16 cellular contexts compared by ENCODE assay signal in the genomic region with DNA sequence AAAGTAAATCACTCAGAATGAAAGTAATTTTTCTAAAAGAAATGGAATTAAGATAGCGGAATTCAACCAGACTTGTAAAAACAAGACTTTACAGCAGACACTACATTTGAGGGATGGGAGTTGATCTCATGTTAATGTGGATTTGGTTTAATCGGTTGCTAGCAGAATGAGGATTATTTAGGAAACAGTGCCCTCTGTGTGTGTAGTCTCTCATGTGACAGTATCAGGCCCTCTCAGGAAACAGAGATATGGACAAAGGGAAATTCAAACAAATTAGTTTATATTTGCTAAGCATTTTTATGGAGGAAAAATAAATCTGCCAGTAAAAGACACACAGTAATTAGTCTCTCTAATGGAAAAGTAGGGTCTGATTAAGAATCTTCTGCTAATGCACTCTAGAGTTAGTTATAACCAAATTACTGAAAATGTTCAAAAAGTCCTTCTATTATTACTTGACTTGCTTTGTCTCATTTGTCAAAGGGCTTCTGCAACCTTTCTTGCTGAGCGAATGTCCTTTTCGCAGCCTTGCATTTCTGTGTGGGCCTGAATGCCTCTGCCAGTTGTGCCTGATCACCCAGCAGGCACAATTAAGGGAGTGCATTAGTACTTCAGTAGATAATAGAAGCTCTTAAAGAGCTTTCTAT.
DNase-seq lines count a peak whose midpoint lies in the region; ATAC-seq, FAIRE-seq and TF ChIP-seq lines count a peak whose summit lies in the region.
"Had no signal": no experiment of that assay in that cellular context is flagged by ENCODE, and none has a peak within 500 bp of the region (broad histone marks: within the 10 kb centered on the region; RNA-seq: fewer than 3 reads in every experiment).

No MANE protein-coding gene starts in this region.

- H3K4me1 Mint-ChIP-seq in nephron, result peaks cover 7% of the 10 kb centered on the region
- H3K4me1 Mint-ChIP-seq in CD8-positive, alpha-beta T cell (ENCODE audit: low read depth), result no peaks in the 10 kb centered on the region
- H3K4me1 Mint-ChIP-seq: CD4-positive, CD25-positive, alpha-beta regulatory T cell had no signal

- peak; percentile 40 for TF ChIP-seq CTCF in D721Med (IDR thresholded peaks at IDR 0.05; ENCODE audit: insufficient read depth, missing control alignments)
- peak in 2 of 3 experiments; percentile 28 to 31 for TF ChIP-seq CTCF in nephron (IDR thresholded peaks at IDR 0.05; ENCODE audit: unreplicated experiment in 3 of 3)
- TF ChIP-seq CTCF in CD8-positive, alpha-beta T cell (IDR thresholded peaks at IDR 0.05), result no peak

- H3K27me3 Mint-ChIP-seq in nephron (ENCODE audit: low read depth), result no peaks in the 10 kb centered on the region
- H3K27me3 Mint-ChIP-seq in CD8-positive, alpha-beta T cell (ENCODE audit: low read depth), result no peaks in the 10 kb centered on the region
- H3K27me3 Mint-ChIP-seq: activated naive CD8-positive, alpha-beta T cell; CD4-positive, CD25-positive, alpha-beta regulatory T cell had no signal

- POLR2A ChIA-PET in CD8-positive, alpha-beta T cell (lab: Charles Lee), result no interaction called here

- ATAC-seq in CD8-positive, alpha-beta T cell, result no peak
- ATAC-seq: mucosa of descending colon had no signal

- no peaks in the 10 kb centered on the region for H3K9me3 ChIP-seq in CD8-positive, alpha-beta T cell (ENCODE audit: low read length)
- H3K9me3 ChIP-seq: mucosa of descending colon, right lobe of liver had no signal

- no peaks in the 10 kb centered on the region for H3K36me3 Mint-ChIP-seq in nephron (ENCODE audit: low read depth)
- no peaks in the 10 kb centered on the region for H3K36me3 Mint-ChIP-seq in CD8-positive, alpha-beta T cell
- H3K36me3 Mint-ChIP-seq: activated naive CD8-positive, alpha-beta T cell; CD4-positive, CD25-positive, alpha-beta regulatory T cell had no signal

- intact Hi-C loops in CD8-positive, alpha-beta T cell (cut with DNase I, micrococcal nuclease), result no loop called here

- no peak overlapping the region for H3K27ac ChIP-seq in CD8-positive, alpha-beta T cell (ENCODE audit: low read depth, low read length)
- H3K27ac ChIP-seq: right lobe of liver had no signal

- H3K9me3 Mint-ChIP-seq in nephron, result no peaks in the 10 kb centered on the region
- H3K9me3 Mint-ChIP-seq in CD8-positive, alpha-beta T cell, result peaks cover 2% of the 10 kb centered on the region

- DNase-seq in D721Med (ENCODE audit: insufficient read length, low spot score) (no peak), NCI-H524 treated with DMSO at 0.1 percent for 48 hours (lab: John Stamatoyannopoulos, UW) (peak; percentile 20), dedifferentiated amniotic fluid mesenchymal stem cell (ENCODE audit: extremely low spot score) (peak; percentile 29), NCI-H2107 (lab: John Stamatoyannopoulos, UW) (no peak)
- no peak for DNase-seq in stimulated activated CD4-positive, alpha-beta T cell treated with anti-CD3 and anti-CD28 coated beads, Interleukin-12 subunit alpha, Interleukin-12 subunit beta, amount 100 ng/mL, for 4 hours
- no peak for DNase-seq in CD8-positive, alpha-beta T cell
- DNase-seq in effector CD8-positive, alpha-beta T cell (lab: John Stamatoyannopoulos, UW), result no peak
- DNase-seq: CD4-positive, CD25-positive, alpha-beta regulatory T cell; HFFc6; mucosa of descending colon; NK-92 treated with Interleukin-12 subunit alpha and Interleukin-12 subunit beta, amount 100 ng/mL, for 24 hours; right lobe of liver; trophoblast cell had no signal

- no peaks in the 10 kb centered on the region for H3K4me1 ChIP-seq in CD8-positive, alpha-beta T cell (ENCODE audit: insufficient read depth, low read length)
- H3K4me1 ChIP-seq: right lobe of liver had no signal

- no peak overlapping the region for H3K4me3 ChIP-seq in CD8-positive, alpha-beta T cell (ENCODE audit: low read depth, low read length)
- H3K4me3 ChIP-seq: mucosa of descending colon, right lobe of liver had no signal

- CTCF ChIA-PET in CD8-positive, alpha-beta T cell (lab: Charles Lee), result no interaction called here

- no peaks in the 10 kb centered on the region for H3K36me3 ChIP-seq in CD8-positive, alpha-beta T cell (ENCODE audit: insufficient read depth, low read length)
- H3K36me3 ChIP-seq: right lobe of liver had no signal

- H3K27me3 ChIP-seq in CD8-positive, alpha-beta T cell (ENCODE audit: insufficient read depth, low read length), result no peaks in the 10 kb centered on the region
- H3K27me3 ChIP-seq: right lobe of liver had no signal

- H3K27ac Mint-ChIP-seq in nephron, result peak overlapping the region in 1 of 3 experiments; percentile 35
- H3K27ac Mint-ChIP-seq in CD8-positive, alpha-beta T cell, result no peak overlapping the region
- H3K27ac Mint-ChIP-seq: activated naive CD8-positive, alpha-beta T cell; CD4-positive, CD25-positive, alpha-beta regulatory T cell; HFFc6; T-helper 1 cell treated with Interleukin-12 subunit alpha and Interleukin-12 subunit beta and Interleukin-4 antibody, amounts not matched to agents 30 μg/mL and 1 μg/mL, for 36 hours had no signal

- H3K4me3 Mint-ChIP-seq in nephron, result no peak overlapping the region
- no peak overlapping the region for H3K4me3 Mint-ChIP-seq in CD8-positive, alpha-beta T cell
- H3K4me3 Mint-ChIP-seq: activated naive CD8-positive, alpha-beta T cell; CD4-positive, CD25-positive, alpha-beta regulatory T cell; HFFc6; T-helper 1 cell treated with Interleukin-12 subunit alpha and Interleukin-12 subunit beta and Interleukin-4 antibody, amounts not matched to agents 30 μg/mL and 1 μg/mL, for 36 hours had no signal

- peak; percentile 95 for FAIRE-seq in D721Med (lab: Jason Lieb, UNC)

Comparison
In these comparisons a context has a peak if more than half of its experiments do, and no peak if none do; other contexts are left out.
1. DNase-seq: peak in NCI-H524 treated with DMSO at 0.1 percent for 48 hours (single experiment) and dedifferentiated amniotic fluid mesenchymal stem cell (single experiment); none in D721Med (single experiment), NCI-H2107 (single experiment), stimulated activated CD4-positive, alpha-beta T cell treated with anti-CD3 and anti-CD28 coated beads, Interleukin-12 subunit alpha, Interleukin-12 subunit beta, amount 100 ng/mL, for 4 hours (single experiment), CD8-positive, alpha-beta T cell (0 of 7) and effector CD8-positive, alpha-beta T cell (single experiment).